8 cellular contexts compared by ENCODE assay signal in genomic region chr3:196179380-196180308, GRCh38. TPM values are rescaled to one million over a fixed set of nuclear protein-coding genes. Genes with fewer than 3 reads are reported as not detected.
DNase-seq lines count a peak whose midpoint lies in the region; ATAC-seq and TF ChIP-seq lines count a peak whose summit lies in the region.

No MANE protein-coding gene starts in this region.

- DNase-seq in NCI-H2171 treated with DMSO at 0.1 percent for 48 hours (lab: John Stamatoyannopoulos, UW) (peak; percentile 74), epithelial cell of esophagus (ENCODE audit: low read depth) (peak; percentile 84), progenitor cell of endocrine pancreas (ENCODE audit: low spot score, unreplicated experiment) (no peak), thyroid gland (no peak), testis (no peak)
- peak; percentile 83 for DNase-seq in activated CD8-positive, alpha-beta memory T cell treated with anti-CD3 and anti-CD28 coated beads, Interleukin-2, amount 50 U/mL, for 1 hour (ENCODE audit: extremely low read depth)

- H3K27ac Mint-ChIP-seq in progenitor cell of endocrine pancreas: peak overlapping the region; percentile 87

- no peaks in the 10 kb centered on the region for H3K36me3 Mint-ChIP-seq in progenitor cell of endocrine pancreas (ENCODE audit: insufficient read depth)

- H3K4me1 Mint-ChIP-seq in progenitor cell of endocrine pancreas (ENCODE audit: low read depth): peaks cover 18% of the 10 kb centered on the region

- WGBS in thyroid gland, 2 donors: 61 to 65% methylated on average over 24 of the region's 24 CpGs
- WGBS in testis, 2 donors: 49 to 63% methylated on average over 15 to 24 of the region's 24 CpGs

- H3K4me3 ChIP-seq in epithelial cell of esophagus (ENCODE audit: low read length): no peak overlapping the region
- H3K4me3 ChIP-seq in thyroid gland (replicated peaks in 1 of 3): no peak overlapping the region
- H3K4me3 ChIP-seq in testis: no peak overlapping the region

- H3K9me3 ChIP-seq in thyroid gland (no peaks in the 10 kb centered on the region), testis (no peaks in the 10 kb centered on the region)

- H3K36me3 ChIP-seq in thyroid gland (no peaks in the 10 kb centered on the region), testis (ENCODE audit: low read depth, missing control alignments) (no peaks in the 10 kb centered on the region)

- ATAC-seq in GM18858 (IDR thresholded peaks at IDR 0.05; ENCODE audit: unreplicated experiment) (peak; percentile 59), HG02938 (IDR thresholded peaks at IDR 0.05; ENCODE audit: unreplicated experiment) (peak; percentile 75)

- H3K27me3 Mint-ChIP-seq in progenitor cell of endocrine pancreas: peaks cover 3% of the 10 kb centered on the region

- no peak overlapping the region for H3K4me3 Mint-ChIP-seq in progenitor cell of endocrine pancreas (ENCODE audit: low read depth)

- TF ChIP-seq CTCF in epithelial cell of esophagus (IDR thresholded peaks at IDR 0.05; ENCODE audit: insufficient read depth, low read depth, low read length, missing control alignments): no peak
- no peak for TF ChIP-seq CTCF in progenitor cell of endocrine pancreas (IDR thresholded peaks at IDR 0.05; ENCODE audit: unreplicated experiment)
- no peak for TF ChIP-seq CTCF in thyroid gland (IDR thresholded peaks at IDR 0.05)
- TF ChIP-seq CTCF in testis (IDR thresholded peaks at IDR 0.05): no peak

- H3K27me3 ChIP-seq in thyroid gland: no peaks in the 10 kb centered on the region
- no peaks in the 10 kb centered on the region for H3K27me3 ChIP-seq in testis

- TF ChIP-seq POLR2A in thyroid gland (IDR thresholded peaks at IDR 0.05): no peak
- no peak for TF ChIP-seq POLR2A in testis (IDR thresholded peaks at IDR 0.05)

- H3K4me1 ChIP-seq in thyroid gland: no peaks in the 10 kb centered on the region
- H3K4me1 ChIP-seq in testis: peaks cover 7% of the 10 kb centered on the region

- no peaks in the 10 kb centered on the region for H3K9me3 Mint-ChIP-seq in progenitor cell of endocrine pancreas (ENCODE audit: low read depth)

- intact Hi-C loops in thyroid gland (cut with DNase I) (no loop called here), testis (cut with DNase I; ENCODE audit: low total_unique reads) (no loop called here)

- H3K27ac ChIP-seq in thyroid gland: no peak overlapping the region
- no peak overlapping the region for H3K27ac ChIP-seq in testis

RNA-seq across cellular contexts. Expression of gene ZDHHC19, which starts 31.6 kb away (rescaled TPM):
- total RNA-seq in progenitor cell of endocrine pancreas: not detected in 2 replicates
- not detected for total RNA-seq in thyroid gland
- 10 to 100 TPM; 12.7 to 55.0 TPM for total RNA-seq in testis
- polyA plus RNA-seq in testis (ENCODE audit: insufficient read depth, low read depth, low replicate concordance): 112 TPM

RNA-seq across cellular contexts. Expression of gene SLC51A, which starts 36.7 kb away (rescaled TPM):
- 0.34 and 0.62 TPM in 2 replicates for total RNA-seq in progenitor cell of endocrine pancreas
- total RNA-seq in thyroid gland: under 1 TPM in 2 of 4 donors, not detected in 2; 0.56 to 0.63 TPM
- total RNA-seq in testis: 10 to 100 TPM; 27.2 to 35.1 TPM
- polyA plus RNA-seq in testis (ENCODE audit: insufficient read depth, low read depth, low replicate concordance): 60.6 TPM

Comparison
In these comparisons a context has a peak if more than half of its experiments do, and no peak if none do; other contexts are left out.
1. DNase-seq: peak in NCI-H2171 treated with DMSO at 0.1 percent for 48 hours (single experiment), activated CD8-positive, alpha-beta memory T cell treated with anti-CD3 and anti-CD28 coated beads, Interleukin-2, amount 50 U/mL, for 1 hour (single experiment) and epithelial cell of esophagus (single experiment); none in progenitor cell of endocrine pancreas (single experiment), thyroid gland (0 of 2) and testis (single experiment).
2. RNA of gene SLC51A, which starts 36.7 kb away (total RNA-seq): 27.2 to 35.1 TPM in testis; 0.56 to 0.63 TPM in thyroid gland and 0.34 to 0.62 TPM in progenitor cell of endocrine pancreas; every median in the first group is over 10 times any median in the second.